Comparison of ENCODE assay signal across 24 cellular contexts in the genomic region with DNA sequence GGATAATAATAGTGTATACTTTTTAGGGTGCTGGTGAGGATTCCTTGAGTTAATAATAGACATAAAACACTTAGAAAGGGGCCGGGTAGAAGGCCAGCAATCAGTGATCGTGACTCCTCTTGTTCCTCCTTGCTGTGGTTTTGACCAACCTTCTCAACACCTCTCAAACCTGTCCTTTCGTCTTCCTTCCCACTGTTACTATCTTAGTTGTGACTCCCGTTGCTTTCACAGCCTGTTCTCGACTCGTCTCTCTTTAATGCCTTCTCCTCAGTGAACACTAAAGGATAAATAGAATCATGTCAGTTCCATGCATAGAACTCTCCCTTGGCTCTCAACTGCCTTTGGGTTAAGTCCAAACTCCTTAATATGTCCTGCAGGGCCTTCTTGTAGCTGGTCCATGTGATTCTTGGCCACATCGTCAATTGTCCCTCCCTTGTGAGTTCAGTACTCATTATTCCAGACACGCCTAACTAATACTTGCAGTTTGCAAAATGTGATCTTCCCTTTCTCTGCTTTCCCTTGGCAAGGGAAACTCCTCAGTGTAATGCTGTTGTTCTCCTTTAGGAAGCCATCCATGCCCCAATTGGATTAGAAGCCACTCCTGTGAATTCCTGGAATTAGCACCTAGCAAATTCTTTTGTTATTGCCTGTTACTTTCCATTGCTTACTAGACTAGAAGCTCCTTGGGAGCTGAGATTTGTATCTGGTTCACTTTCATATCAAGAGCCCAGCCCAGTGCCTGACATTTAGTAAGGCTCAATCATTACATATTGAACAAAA.
A peak's percentile ranks its signal among the peaks of the same experiment; 100 is the strongest.
DNase-seq lines count a peak whose midpoint lies in the region; ATAC-seq and TF ChIP-seq lines count a peak whose summit lies in the region.
"Had no signal": no experiment of that assay in that cellular context is flagged by ENCODE, and none has a peak within 500 bp of the region (broad histone marks: within the 10 kb centered on the region; RNA-seq: fewer than 3 reads in every experiment).

No MANE protein-coding gene starts in this region.

- H3K9me3 Mint-ChIP-seq in MCF 10A (ENCODE audit: unreplicated experiment) (no peaks in the 10 kb centered on the region), endothelial cell (ENCODE audit: unreplicated experiment) (no peaks in the 10 kb centered on the region)
- H3K9me3 Mint-ChIP-seq: activated CD4-positive, alpha-beta memory T cell treated with anti-CD3 and anti-CD28 coated beads for 36 hours; memory B cell had no signal

- H3K36me3 ChIP-seq in mammary epithelial cell (ENCODE audit: insufficient read depth, low read length) = peaks cover 10% of the 10 kb centered on the region

- H4K20me1 ChIP-seq in mammary epithelial cell (ENCODE audit: insufficient read depth, low read length) = no peaks in the 10 kb centered on the region

- BruUV-seq in MCF 10A (replicated peaks; lab: Mats Ljungman, UMichigan) (no TSS peak), mammary epithelial cell (replicated peaks; lab: Mats Ljungman, UMichigan) (no TSS peak)

- H3K4me3 ChIP-seq in mammary epithelial cell (replicated peaks in 1 of 3; ENCODE audit: insufficient read depth in 1 of 3, low read depth in 2 of 3, low read length in 3 of 3) = no peak overlapping the region
- H3K4me3 ChIP-seq in skeletal muscle cell (ENCODE audit: low read depth, low read length) = no peak overlapping the region
- H3K4me3 ChIP-seq: SJSA1, upper lobe of right lung had no signal

- in situ Hi-C loops in mammary epithelial cell (cut with MboI; ENCODE audit: low sequenced_read_pairs in 2 of 2) = no loop called here

- H3K27ac Mint-ChIP-seq in MCF 10A (ENCODE audit: low read depth, unreplicated experiment) (peak overlapping the region; percentile 40), endothelial cell (ENCODE audit: unreplicated experiment) (no peak overlapping the region)
- H3K27ac Mint-ChIP-seq: activated CD4-positive, alpha-beta memory T cell treated with anti-CD3 and anti-CD28 coated beads for 36 hours; memory B cell had no signal

- peaks cover 55% of the 10 kb centered on the region for H3K36me3 Mint-ChIP-seq in MCF 10A (ENCODE audit: insufficient read depth, unreplicated experiment)
- peaks cover 33% of the 10 kb centered on the region for H3K36me3 Mint-ChIP-seq in endothelial cell (ENCODE audit: low read depth, unreplicated experiment)

- H2AFZ ChIP-seq in mammary epithelial cell (ENCODE audit: low read depth, low read length) = no peak overlapping the region

- no peak overlapping the region for H3K9ac ChIP-seq in mammary epithelial cell (ENCODE audit: insufficient read depth, low read length)

- CTCF ChIA-PET in MCF 10A (lab: Yijun Ruan, JAX) = interaction anchor here (0.6 to 0.7 kb wide), 2 partner anchors 21 to 1825 kb away, joined by 3 read pairs; no protein-coding TSS in a partner anchor
- CTCF ChIA-PET in mammary epithelial cell (lab: Charles Lee; ENCODE audit: low non-redundant PET) = no interaction called here

- TF ChIP-seq CTCF in MCF 10A (IDR thresholded peaks at IDR 0.05; ENCODE audit: unreplicated experiment) (no peak), mammary epithelial cell (conservative IDR thresholded peaks at IDR 0.05 in 1 of 2, IDR thresholded peaks at IDR 0.05 in 1 of 2; ENCODE audit: extremely low read depth in 1 of 2, insufficient read depth in 1 of 2, low read depth in 1 of 2, low read length in 2 of 2) (no peak), endothelial cell (IDR thresholded peaks at IDR 0.05; ENCODE audit: unreplicated experiment) (no peak)

- peaks cover 5% of the 10 kb centered on the region for H3K4me1 ChIP-seq in mammary epithelial cell (ENCODE audit: insufficient read depth, low read length)
- H3K4me1 ChIP-seq: Caco-2, upper lobe of right lung had no signal

- no peaks in the 10 kb centered on the region for H3K4me1 Mint-ChIP-seq in MCF 10A (ENCODE audit: insufficient read depth, unreplicated experiment)
- no peaks in the 10 kb centered on the region for H3K4me1 Mint-ChIP-seq in endothelial cell (ENCODE audit: unreplicated experiment)

- dilution Hi-C loops in mammary epithelial cell (cut with HindIII; ENCODE audit: low sequenced_read_pairs) = no loop called here

- no peak overlapping the region for H3K4me2 ChIP-seq in mammary epithelial cell (ENCODE audit: insufficient read depth, low read depth, low read length)

- ATAC-seq in GM18861 (IDR thresholded peaks at IDR 0.05; ENCODE audit: unreplicated experiment) = no peak
- ATAC-seq in GM18505 (IDR thresholded peaks at IDR 0.05; ENCODE audit: unreplicated experiment) = no peak
- ATAC-seq: upper lobe of right lung had no signal

- DNase-seq in MCF 10A (ENCODE audit: unreplicated experiment) (no peak), mammary epithelial cell (no peak), endothelial cell (ENCODE audit: low spot score) (no peak), medulla oblongata (ENCODE audit: extremely low spot score) (peak; percentile 47), skeletal muscle cell (ENCODE audit: low read depth) (peak; percentile 4), NCI-H146 treated with DMSO at 0.1 percent for 48 hours (lab: John Stamatoyannopoulos, UW; ENCODE audit: unreplicated experiment) (no peak)
- DNase-seq: ACHN; activated gamma-delta T cell; Caco-2; cerebellar nuclear complex; HCEC 1CT; head of caudate nucleus; KG1; MM.1S; NCI-H2029 treated with DMSO at 0.1 percent for 48 hours; NCI-H226; stimulated activated CD4-positive, alpha-beta T cell treated with anti-CD3 and anti-CD28 coated beads, Interleukin-12 subunit alpha, Interleukin-12 subunit beta, amount 100 ng/mL, for 4 hours; stimulated activated CD4-positive, alpha-beta T cell treated with anti-CD3 and anti-CD28 coated beads, Interleukin-4, amount 100 ng/mL, for 1 hour; upper lobe of right lung had no signal

- H3K9me3 ChIP-seq in mammary epithelial cell (replicated peaks; ENCODE audit: insufficient read depth, low read length) = no peaks in the 10 kb centered on the region
- H3K9me3 ChIP-seq: Caco-2, SJSA1, upper lobe of right lung had no signal

- TF ChIP-seq POLR2A in GM18505 (IDR thresholded peaks at IDR 0.05; ENCODE audit: borderline replicate concordance, extremely low read depth, insufficient read depth, insufficient read length) = no peak

- intact Hi-C loops in MCF 10A (cut with micrococcal nuclease) = no loop called here
- intact Hi-C loops in mammary epithelial cell (cut with micrococcal nuclease) = no loop called here

- WGBS in mammary epithelial cell (ENCODE audit: low coverage, missing lambda C conversion rate) = 95% methylated on average over 8 of the region's 8 CpGs

- POLR2A ChIA-PET in MCF 10A (lab: Yijun Ruan, JAX) = interaction anchor here (0.6 kb wide), 1 partner anchor 1773 kb away, joined by 3 read pairs; no protein-coding TSS in a partner anchor

- H3K4me3 Mint-ChIP-seq in MCF 10A (ENCODE audit: unreplicated experiment) (no peak overlapping the region), endothelial cell (ENCODE audit: unreplicated experiment) (peak overlapping the region; percentile 38)
- H3K4me3 Mint-ChIP-seq: activated CD4-positive, alpha-beta memory T cell treated with anti-CD3 and anti-CD28 coated beads for 36 hours; memory B cell had no signal

- H3K27me3 ChIP-seq in mammary epithelial cell (ENCODE audit: insufficient read depth, low read length) = no peaks in the 10 kb centered on the region
- H3K27me3 ChIP-seq: SJSA1, upper lobe of right lung had no signal

- H3K79me2 ChIP-seq in mammary epithelial cell (ENCODE audit: insufficient read depth, low read length) = no peaks in the 10 kb centered on the region

- H3K27ac ChIP-seq in mammary epithelial cell (ENCODE audit: insufficient read depth, low read depth, low read length) = no peak overlapping the region
- H3K27ac ChIP-seq: SJSA1, upper lobe of right lung had no signal

- H3K27me3 Mint-ChIP-seq in MCF 10A (ENCODE audit: insufficient read depth, unreplicated experiment) = no peaks in the 10 kb centered on the region
- no peaks in the 10 kb centered on the region for H3K27me3 Mint-ChIP-seq in endothelial cell (ENCODE audit: unreplicated experiment)
- H3K27me3 Mint-ChIP-seq: activated CD4-positive, alpha-beta memory T cell treated with anti-CD3 and anti-CD28 coated beads for 36 hours; memory B cell had no signal

Comparison
In these comparisons a context has a peak if more than half of its experiments do, and no peak if none do; other contexts are left out.
1. DNase-seq: peak in medulla oblongata (single experiment) and skeletal muscle cell (single experiment); none in MCF 10A (single experiment), mammary epithelial cell (single experiment), endothelial cell (single experiment) and NCI-H146 treated with DMSO at 0.1 percent for 48 hours (single experiment).